In the genomic region with DNA sequence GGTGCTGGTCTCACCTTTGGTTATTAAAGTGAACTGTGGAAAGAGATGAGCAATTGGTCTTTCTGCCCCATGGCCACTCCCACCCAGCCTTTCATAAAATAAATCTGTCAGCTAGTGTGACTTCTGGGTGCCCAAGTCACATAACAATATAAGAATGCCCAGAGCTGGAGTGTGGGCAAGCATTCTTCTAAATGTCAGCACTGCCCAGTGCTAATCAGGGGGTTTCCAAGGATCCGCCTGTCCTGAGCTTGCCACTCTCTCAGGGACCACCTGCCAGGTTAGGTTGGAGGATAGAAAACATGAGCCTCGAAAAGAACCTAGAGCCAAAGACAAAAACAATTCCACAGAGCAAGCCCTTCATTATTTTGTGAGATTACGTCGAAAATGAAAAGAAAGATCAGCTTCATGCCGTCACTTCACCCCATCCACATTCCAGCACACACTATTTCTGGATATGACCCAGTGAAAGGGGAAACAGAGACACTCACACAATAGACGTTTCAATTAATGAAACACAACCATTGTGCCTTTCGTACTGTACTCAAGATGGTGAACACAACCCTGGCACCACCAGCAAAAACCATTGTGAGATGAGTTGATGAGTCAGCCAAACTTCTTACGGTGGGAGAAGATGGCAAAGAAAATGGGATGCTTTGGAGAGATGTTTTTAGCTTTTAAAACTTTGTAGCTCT, we compare ENCODE assay signal across 18 cellular contexts. TPM values are rescaled to one million over a fixed set of nuclear protein-coding genes. Genes with fewer than 3 reads are reported as not detected.
DNase-seq lines count a peak whose midpoint lies in the region; ATAC-seq and TF ChIP-seq lines count a peak whose summit lies in the region.
"Had no signal": no experiment of that assay in that cellular context is flagged by ENCODE, and none has a peak within 500 bp of the region (broad histone marks: within the 10 kb centered on the region; RNA-seq: fewer than 3 reads in every experiment).

No MANE protein-coding gene starts in this region.

- H3K27me3 ChIP-seq in GM23338 (ENCODE audit: insufficient read depth) (no peaks in the 10 kb centered on the region), Karpas-422 (ENCODE audit: low read length) (no peaks in the 10 kb centered on the region), thyroid gland (no peaks in the 10 kb centered on the region)

- H3K4me3 ChIP-seq in GM23338: no peak overlapping the region
- no peak overlapping the region for H3K4me3 ChIP-seq in Karpas-422 (ENCODE audit: low read length)
- H3K4me3 ChIP-seq in thyroid gland (replicated peaks in 1 of 3): no peak overlapping the region
- H3K4me3 ChIP-seq: SK-N-MC had no signal

- H3K27ac Mint-ChIP-seq in GM23338 (peak overlapping the region; percentile 27; the same call in 1 of the 2 replicates), brain (peak overlapping the region in 4 of 5 experiments; percentile 67 to 89 (median 84)), progenitor cell of endocrine pancreas (peak overlapping the region; percentile 22)
- no peak overlapping the region for H3K27ac Mint-ChIP-seq in activated CD4-positive, alpha-beta T cell treated with anti-CD3 and anti-CD28 coated beads, Interleukin-2, amount 10 ng/mL, durations not matched to agents 24 days and 14 days
- H3K27ac Mint-ChIP-seq: B cell had no signal

- peak; percentile 54 for ATAC-seq in GM23338

- H3K4me2 ChIP-seq in GM23338 (no peak overlapping the region), Karpas-422 (ENCODE audit: low read depth, low read length, poor library complexity, severe bottlenecking) (peak overlapping the region; percentile 68)
- H3K4me2 ChIP-seq: KMS-11 had no signal

- H2AFZ ChIP-seq in GM23338 (no peak overlapping the region), Karpas-422 (ENCODE audit: low read length) (no peak overlapping the region)

- no peak for TF ChIP-seq POLR2A in thyroid gland (IDR thresholded peaks at IDR 0.05)

- no peak for TF ChIP-seq CTCF in GM23338 (conservative IDR thresholded peaks at IDR 0.05; ENCODE audit: low read depth in 2 of 2)
- no peak for TF ChIP-seq CTCF in brain (conservative IDR thresholded peaks at IDR 0.05)
- TF ChIP-seq CTCF in progenitor cell of endocrine pancreas (IDR thresholded peaks at IDR 0.05; ENCODE audit: unreplicated experiment): no peak
- no peak for TF ChIP-seq CTCF in thyroid gland (IDR thresholded peaks at IDR 0.05)

- no peaks in the 10 kb centered on the region for H3F3A ChIP-seq in GM23338 (replicated peaks; ENCODE audit: low read depth)

- H3K4me1 Mint-ChIP-seq in GM23338 (peaks cover 23% of the 10 kb centered on the region), brain (peaks cover 47% of the 10 kb centered on the region), progenitor cell of endocrine pancreas (ENCODE audit: low read depth) (peaks cover 31% of the 10 kb centered on the region)
- peaks cover 9% of the 10 kb centered on the region for H3K4me1 Mint-ChIP-seq in activated CD4-positive, alpha-beta T cell treated with anti-CD3 and anti-CD28 coated beads, Interleukin-2, amount 10 ng/mL, durations not matched to agents 24 days and 14 days

- peaks cover 11% of the 10 kb centered on the region for H4K20me1 ChIP-seq in GM23338 (replicated peaks; ENCODE audit: insufficient read depth)
- H4K20me1 ChIP-seq in Karpas-422 (ENCODE audit: insufficient read depth, low read depth, low read length): no peaks in the 10 kb centered on the region

- H3K9me2 ChIP-seq in GM23338 (ENCODE audit: insufficient read depth) (no peaks in the 10 kb centered on the region), Karpas-422 (replicated peaks; ENCODE audit: insufficient read depth, low read length) (no peaks in the 10 kb centered on the region)

- intact Hi-C loops in thyroid gland (cut with DNase I): no loop called here
- intact Hi-C loops in activated CD4-positive, alpha-beta T cell treated with anti-CD3 and anti-CD28 coated beads, Interleukin-2, amount 10 ng/mL, durations not matched to agents 24 days and 14 days (cut with micrococcal nuclease): no loop called here

- no peaks in the 10 kb centered on the region for H3K9me3 ChIP-seq in Karpas-422 (ENCODE audit: low read length)
- no peaks in the 10 kb centered on the region for H3K9me3 ChIP-seq in thyroid gland

- no peaks in the 10 kb centered on the region for H3K27me3 Mint-ChIP-seq in GM23338 (ENCODE audit: insufficient read depth, low read depth, poor library complexity)
- no peaks in the 10 kb centered on the region for H3K27me3 Mint-ChIP-seq in brain
- H3K27me3 Mint-ChIP-seq in progenitor cell of endocrine pancreas: no peaks in the 10 kb centered on the region
- peaks cover 6% of the 10 kb centered on the region for H3K27me3 Mint-ChIP-seq in activated CD4-positive, alpha-beta T cell treated with anti-CD3 and anti-CD28 coated beads, Interleukin-2, amount 10 ng/mL, durations not matched to agents 24 days and 14 days
- H3K27me3 Mint-ChIP-seq: B cell had no signal

- no peak overlapping the region for H3K27ac ChIP-seq in GM23338 (ENCODE audit: low read depth)
- peak overlapping the region; percentile 84 for H3K27ac ChIP-seq in Karpas-422 (ENCODE audit: low read length)
- H3K27ac ChIP-seq in thyroid gland: no peak overlapping the region
- H3K27ac ChIP-seq: HL-60, KMS-11, RWPE1, SK-N-MC had no signal

- peak overlapping the region; percentile 51; the same call in 1 of the 2 replicates for H3K9ac ChIP-seq in Karpas-422 (ENCODE audit: low read length)
- H3K9ac ChIP-seq: KMS-11 had no signal

- H3K36me3 Mint-ChIP-seq in GM23338 (ENCODE audit: low read depth) (peaks cover 7% of the 10 kb centered on the region; the same call in 2 of the 3 replicates), brain (peaks cover 76% of the 10 kb centered on the region), progenitor cell of endocrine pancreas (ENCODE audit: insufficient read depth) (peaks cover 21% of the 10 kb centered on the region)
- no peaks in the 10 kb centered on the region for H3K36me3 Mint-ChIP-seq in activated CD4-positive, alpha-beta T cell treated with anti-CD3 and anti-CD28 coated beads, Interleukin-2, amount 10 ng/mL, durations not matched to agents 24 days and 14 days (ENCODE audit: low read depth)

- H3K4me3 Mint-ChIP-seq in GM23338 (no peak overlapping the region), brain (peak overlapping the region in 1 of 5 experiments; percentile 13), progenitor cell of endocrine pancreas (ENCODE audit: low read depth) (no peak overlapping the region)
- no peak overlapping the region for H3K4me3 Mint-ChIP-seq in activated CD4-positive, alpha-beta T cell treated with anti-CD3 and anti-CD28 coated beads, Interleukin-2, amount 10 ng/mL, durations not matched to agents 24 days and 14 days
- H3K4me3 Mint-ChIP-seq: B cell, CD14-positive monocyte had no signal

- H3K4me1 ChIP-seq in GM23338 (ENCODE audit: insufficient read depth) (peaks cover 9% of the 10 kb centered on the region; the same call in 1 of the 2 replicates), Karpas-422 (ENCODE audit: low read length) (peaks cover 56% of the 10 kb centered on the region), thyroid gland (no peaks in the 10 kb centered on the region)

- DNase-seq in GM23338 (ENCODE audit: low spot score): no peak
- no peak for DNase-seq in Karpas-422
- DNase-seq in progenitor cell of endocrine pancreas (ENCODE audit: low spot score, unreplicated experiment): no peak
- DNase-seq in NCI-H2196 (lab: John Stamatoyannopoulos, UW; ENCODE audit: unreplicated experiment): no peak
- DNase-seq in thyroid gland: no peak
- no peak for DNase-seq in activated CD4-positive, alpha-beta T cell treated with anti-CD3 and anti-CD28 coated beads, Interleukin-2, amount 10 ng/mL, durations not matched to agents 24 days and 14 days
- DNase-seq: DMS79, HCEC 1CT, MV-4-11, SHP77 treated with DMSO at 0.1 percent for 48 hours, SW 1271 had no signal

- H3K79me2 ChIP-seq in GM23338 (replicated peaks; ENCODE audit: insufficient read depth) (peaks cover 14% of the 10 kb centered on the region), Karpas-422 (ENCODE audit: low read length) (peaks cover 67% of the 10 kb centered on the region)

- 87 to 97% methylated on average over 8 of the region's 8 CpGs for WGBS in thyroid gland, 2 donors

- peaks cover 4% of the 10 kb centered on the region; the same call in 1 of the 2 replicates for H3K36me3 ChIP-seq in GM23338 (ENCODE audit: insufficient read depth)
- H3K36me3 ChIP-seq in Karpas-422 (ENCODE audit: insufficient read depth, low read length): peaks cover 29% of the 10 kb centered on the region
- H3K36me3 ChIP-seq in thyroid gland: no peaks in the 10 kb centered on the region

- H3K9me3 Mint-ChIP-seq in GM23338: peaks cover 3% of the 10 kb centered on the region; the same call in 2 of the 3 replicates
- peaks cover 0 to 5% (median 0%) of the 10 kb centered on the region in 5 experiments for H3K9me3 Mint-ChIP-seq in brain
- peaks cover 3% of the 10 kb centered on the region for H3K9me3 Mint-ChIP-seq in progenitor cell of endocrine pancreas (ENCODE audit: low read depth)
- no peaks in the 10 kb centered on the region for H3K9me3 Mint-ChIP-seq in activated CD4-positive, alpha-beta T cell treated with anti-CD3 and anti-CD28 coated beads, Interleukin-2, amount 10 ng/mL, durations not matched to agents 24 days and 14 days

TF ChIP-seq in GM23338, 12 proteins besides CTCF, POLR2A, EP300 and RAD21 (continues in another document):
- TF ChIP-seq, protein P1, sequence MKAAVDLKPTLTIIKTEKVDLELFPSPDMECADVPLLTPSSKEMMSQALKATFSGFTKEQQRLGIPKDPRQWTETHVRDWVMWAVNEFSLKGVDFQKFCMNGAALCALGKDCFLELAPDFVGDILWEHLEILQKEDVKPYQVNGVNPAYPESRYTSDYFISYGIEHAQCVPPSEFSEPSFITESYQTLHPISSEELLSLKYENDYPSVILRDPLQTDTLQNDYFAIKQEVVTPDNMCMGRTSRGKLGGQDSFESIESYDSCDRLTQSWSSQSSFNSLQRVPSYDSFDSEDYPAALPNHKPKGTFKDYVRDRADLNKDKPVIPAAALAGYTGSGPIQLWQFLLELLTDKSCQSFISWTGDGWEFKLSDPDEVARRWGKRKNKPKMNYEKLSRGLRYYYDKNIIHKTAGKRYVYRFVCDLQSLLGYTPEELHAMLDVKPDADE (IDR thresholded peaks at IDR 0.05): no peak
- no peak for TF ChIP-seq ZNF331 (CRISPR knock-in tag; IDR thresholded peaks at IDR 0.05; ENCODE audit: low read depth)

RNA-seq across cellular contexts. Expression of a gene that starts 30.8 kb away (rescaled TPM):
- total RNA-seq in GM23338 (2014; rRNA removed; shearing (Covaris generic)): 60.5 and 66.7 TPM in 2 replicates
- polyA plus RNA-seq in GM23338 (2016; fragmentation: Nextera tagmentation; extraction: Ambion mirVana) (15.2 and 15.6 TPM in 2 replicates), brain (ENCODE audit: insufficient read depth, low read depth, low replicate concordance) (142 TPM)
- total RNA-seq in Karpas-422 (2014; rRNA removed; shearing (Covaris generic); ENCODE audit: low replicate concordance): 86.4 and 88.6 TPM in 2 replicates
- total RNA-seq in progenitor cell of endocrine pancreas (53.4 and 60.4 TPM in 2 replicates), thyroid gland (10 to 100 TPM; 26.6 to 38.5 (median 32.9) TPM)
- total RNA-seq in activated CD4-positive, alpha-beta T cell treated with anti-CD3 and anti-CD28 coated beads, Interleukin-2, amount 10 ng/mL, durations not matched to agents 24 days and 14 days: 0.66 and 0.84 TPM in 2 replicates

Comparison
In these comparisons a context has a peak if more than half of its experiments do, and no peak if none do; other contexts are left out.
1. RNA of a gene that starts 30.8 kb away (total RNA-seq): 86.4 to 88.6 TPM in Karpas-422, 60.5 to 66.7 TPM in GM23338, 53.4 to 60.4 TPM in progenitor cell of endocrine pancreas and 26.6 to 38.5 TPM in thyroid gland; 0.66 to 0.84 TPM in activated CD4-positive, alpha-beta T cell treated with anti-CD3 and anti-CD28 coated beads, Interleukin-2, amount 10 ng/mL, durations not matched to agents 24 days and 14 days; every median in the first group is over 10 times any median in the second.